9 cellular contexts compared by ENCODE assay signal in the genomic region with DNA sequence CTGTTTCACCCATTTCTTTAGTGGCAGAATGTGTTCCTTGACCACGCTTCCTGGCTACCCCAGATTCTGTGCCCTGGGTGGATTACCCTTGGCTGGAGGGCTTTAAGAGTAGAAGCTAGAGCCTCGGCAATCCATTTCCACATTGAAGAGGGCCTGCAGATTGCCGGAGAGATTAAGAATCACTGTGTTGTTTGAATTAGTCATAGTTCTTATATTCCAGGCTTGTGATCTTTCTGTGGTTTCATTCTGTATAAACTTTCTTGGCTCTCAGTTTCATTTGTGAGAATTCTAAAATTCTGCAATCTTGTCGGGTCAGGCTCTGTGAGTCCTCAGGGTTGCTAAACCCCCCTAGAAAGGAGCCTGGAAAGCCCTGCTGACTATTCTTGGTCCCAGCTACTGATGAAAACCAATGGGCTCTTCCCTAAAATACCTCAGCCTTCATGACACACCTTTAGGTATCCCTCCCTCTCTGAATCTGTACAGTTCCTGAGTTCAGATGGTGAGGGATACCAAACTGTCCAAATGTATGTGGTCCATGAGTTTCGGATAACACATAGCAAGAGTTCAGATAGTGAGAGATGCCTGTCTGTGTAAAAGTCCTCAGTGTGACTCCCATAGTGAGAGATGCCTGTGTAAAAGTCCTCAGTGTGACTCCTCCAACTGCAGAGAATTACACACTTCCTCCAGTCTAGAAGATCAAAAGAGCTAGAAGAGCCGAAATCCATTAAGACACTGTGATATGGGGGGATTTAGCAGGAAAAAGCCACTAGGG. TPM values are rescaled to one million over a fixed set of nuclear protein-coding genes. Genes with fewer than 3 reads are reported as not detected.
A peak's percentile ranks its signal among the peaks of the same experiment; 100 is the strongest.
DNase-seq lines count a peak whose midpoint lies in the region; ATAC-seq and TF ChIP-seq lines count a peak whose summit lies in the region.
"Had no signal": no experiment of that assay in that cellular context is flagged by ENCODE, and none has a peak within 500 bp of the region (broad histone marks: within the 10 kb centered on the region; RNA-seq: fewer than 3 reads in every experiment).

No MANE protein-coding gene starts in this region.

- H4K8ac ChIP-seq in IMR-90 (ENCODE audit: low read depth in 2 of 2, low read length in 2 of 2), result peak overlapping the region; percentile 6 to 87; a peak in 3 of 4 replicates

- peak overlapping the region; percentile 21 to 98 (median 72) for H3K27ac Mint-ChIP-seq in naive thymus-derived CD8-positive, alpha-beta T cell

- peak overlapping the region; percentile 98 for H3K18ac ChIP-seq in IMR-90 (ENCODE audit: low read depth, low read length)

- peak overlapping the region; percentile 93 for H4K91ac ChIP-seq in IMR-90 (ENCODE audit: insufficient read depth, low read depth, low read length)

- peak; percentile 90 for DNase-seq in IMR-90
- DNase-seq in astrocyte of the spinal cord (ENCODE audit: low read depth, low spot score), result peak; percentile 82
- no peak for DNase-seq in naive thymus-derived CD8-positive, alpha-beta T cell
- no peak for DNase-seq in NCI-H226
- DNase-seq in NCI-H128 (lab: John Stamatoyannopoulos, UW; ENCODE audit: unreplicated experiment), result no peak
- no peak for DNase-seq in superior temporal gyrus (ENCODE audit: extremely low spot score)
- DNase-seq: gastrocnemius medialis had no signal

- H4K5ac ChIP-seq in IMR-90 (ENCODE audit: low read depth, low read length), result peak overlapping the region; percentile 96

- CTCF ChIA-PET in IMR-90 (lab: Yijun Ruan, JAX), result no interaction called here

- H3K4me1 ChIP-seq in BLaER1 (peaks cover 35% of the 10 kb centered on the region), IMR-90 (ENCODE audit: control insufficient read depth, insufficient read depth, low read length) (peaks cover 17% of the 10 kb centered on the region)
- H3K4me1 ChIP-seq: gastrocnemius medialis had no signal

- peak overlapping the region; percentile 92 for H2BK15ac ChIP-seq in IMR-90 (ENCODE audit: low read depth, low read length)

- peak; percentile 57 for ATAC-seq in IMR-90 (ENCODE audit: low read depth)
- no peak for ATAC-seq in naive thymus-derived CD8-positive, alpha-beta T cell
- ATAC-seq in GM19035 (IDR thresholded peaks at IDR 0.05; ENCODE audit: unreplicated experiment), result no peak
- ATAC-seq: gastrocnemius medialis had no signal

- peak overlapping the region; percentile 96 for H3K23ac ChIP-seq in IMR-90 (ENCODE audit: low read depth, low read length)

- H3K36me3 ChIP-seq in BLaER1, result peaks cover 64% of the 10 kb centered on the region
- H3K36me3 ChIP-seq in IMR-90 (ENCODE audit: control insufficient read depth, insufficient read depth, low read length), result no peaks in the 10 kb centered on the region; the same call in 1 of the 2 replicates
- H3K36me3 ChIP-seq: gastrocnemius medialis had no signal

- H2BK20ac ChIP-seq in IMR-90 (ENCODE audit: low read depth, low read length), result peak overlapping the region; percentile 93

- H2AK9ac ChIP-seq in IMR-90 (replicated peaks; ENCODE audit: low read depth, low read length, poor library complexity), result no peak overlapping the region

- no CpG with 5 or more reads among the region's 6 CpGs for WGBS in IMR-90 (ENCODE audit: extremely low coverage in 2 of 2, insufficient read length in 1 of 2), 2 experiments

- peaks cover 25 to 60% (median 59%) of the 10 kb centered on the region in 4 donors for H3K4me1 Mint-ChIP-seq in naive thymus-derived CD8-positive, alpha-beta T cell

- no peak overlapping the region for H3K4me3 ChIP-seq in BLaER1
- peak overlapping the region; percentile 28; the same call in 1 of the 2 replicates for H3K4me3 ChIP-seq in IMR-90 (ENCODE audit: insufficient read depth, low read depth, low read length)
- H3K4me3 ChIP-seq in astrocyte of the spinal cord (ENCODE audit: low read depth, low read length), result no peak overlapping the region
- H3K4me3 ChIP-seq: gastrocnemius medialis had no signal

- H3K9ac ChIP-seq in BLaER1 (no peak overlapping the region), IMR-90 (ENCODE audit: low read depth, low read length) (peak overlapping the region; percentile 41)

- peak overlapping the region; percentile 9 for H2AFZ ChIP-seq in IMR-90 (replicated peaks; ENCODE audit: low read length, poor library complexity)

- peak overlapping the region; percentile 65 for H2AK5ac ChIP-seq in IMR-90 (ENCODE audit: low read depth, low read length)

- H3K9me1 ChIP-seq in IMR-90 (ENCODE audit: insufficient read depth, low read length), result peaks cover 24% of the 10 kb centered on the region

- peaks cover 4 to 35% (median 7%) of the 10 kb centered on the region in 3 donors for H3K36me3 Mint-ChIP-seq in naive thymus-derived CD8-positive, alpha-beta T cell

- peak overlapping the region in 2 of 10 donors; percentile 11 to 18 for H3K4me3 Mint-ChIP-seq in naive thymus-derived CD8-positive, alpha-beta T cell

- peak overlapping the region; percentile 98 for H2BK5ac ChIP-seq in IMR-90 (ENCODE audit: low read depth, low read length, poor library complexity, severe bottlenecking)

- peaks cover 11 to 38% of the 10 kb centered on the region in 2 experiments; a peak in 3 of 4 replicates for H3K79me1 ChIP-seq in IMR-90 (ENCODE audit: low read depth in 1 of 2, low read length in 2 of 2)

- TF ChIP-seq CTCF in IMR-90 (conservative IDR thresholded peaks at IDR 0.05; ENCODE audit: low read depth, low read length) (no peak), astrocyte of the spinal cord (IDR thresholded peaks at IDR 0.05; ENCODE audit: low read depth, low read length) (no peak)

- no TSS peak for BruUV-seq in IMR-90 (replicated peaks; lab: Mats Ljungman, UMichigan)

- H3K9me3 ChIP-seq in BLaER1, result peaks cover 5% of the 10 kb centered on the region
- no peaks in the 10 kb centered on the region for H3K9me3 ChIP-seq in IMR-90 (ENCODE audit: control insufficient read depth, insufficient read depth, low read length)
- H3K9me3 ChIP-seq: gastrocnemius medialis had no signal

- H2BK120ac ChIP-seq in IMR-90 (ENCODE audit: low read depth, low read length), result peak overlapping the region; percentile 95

- no peak for TF ChIP-seq RAD21 in IMR-90 (IDR thresholded peaks at IDR 0.05; ENCODE audit: low read length)

- H3K27ac ChIP-seq in BLaER1, result peak overlapping the region; percentile 22; the same call in 1 of the 2 replicates
- H3K27ac ChIP-seq in IMR-90 (ENCODE audit: insufficient read depth, low read length), result peak overlapping the region; percentile 78
- H3K27ac ChIP-seq: gastrocnemius medialis had no signal

- H3K27me3 Mint-ChIP-seq in naive thymus-derived CD8-positive, alpha-beta T cell, result no peaks in the 10 kb centered on the region

- no peaks in the 10 kb centered on the region for H3K9me3 Mint-ChIP-seq in naive thymus-derived CD8-positive, alpha-beta T cell

- no peak for TF ChIP-seq POLR2A in IMR-90 (IDR thresholded peaks at IDR 0.05; ENCODE audit: low read depth, low read length)

- no peak overlapping the region for H3K4me2 ChIP-seq in BLaER1
- peak overlapping the region; percentile 95 for H3K4me2 ChIP-seq in IMR-90 (ENCODE audit: low read depth, low read length)

- POLR2A ChIA-PET in IMR-90 (lab: Charles Lee; ENCODE audit: unreplicated experiment), result no interaction called here
- POLR2A ChIA-PET in naive thymus-derived CD8-positive, alpha-beta T cell (lab: Charles Lee), result interaction anchor here (0.6 to 2.3 kb wide), 2 partner anchors 56 to 63 kb away, joined by 3 to 6 read pairs; partner anchors contain the start of genes CAB39L and SETDB2

- dilution Hi-C loops in IMR-90 (cut with HindIII; ENCODE audit: low sequenced_read_pairs, unreplicated experiment), result no loop called here

- H3K27me3 ChIP-seq in BLaER1 (no peaks in the 10 kb centered on the region), IMR-90 (ENCODE audit: control insufficient read depth, insufficient read depth, low read length) (no peaks in the 10 kb centered on the region)
- H3K27me3 ChIP-seq: gastrocnemius medialis had no signal

- in situ Hi-C loops in IMR-90 (cut with MboI; ENCODE audit: low sequenced_read_pairs) (no loop called here), astrocyte of the spinal cord (cut with HindIII; ENCODE audit: low sequenced_read_pairs) (no loop called here)

- H3K14ac ChIP-seq in IMR-90 (replicated peaks; ENCODE audit: low read depth, low read length), result peak overlapping the region; percentile 94

- intact Hi-C loops in IMR-90 (cut with micrococcal nuclease), result loop anchor here (2.0 kb wide), 1 partner anchor 55 kb away; the partner anchor contains the start of genes CAB39L and SETDB2

- H4K20me1 ChIP-seq in BLaER1 (no peaks in the 10 kb centered on the region), IMR-90 (ENCODE audit: insufficient read depth, low read length) (no peaks in the 10 kb centered on the region)

- H3K4ac ChIP-seq in IMR-90 (ENCODE audit: low read depth, low read length), result peak overlapping the region; percentile 93

- H3K56ac ChIP-seq in IMR-90 (ENCODE audit: extremely low read depth, insufficient read depth, low read length), result peak overlapping the region; percentile 77

TF ChIP-seq in IMR-90, 13 proteins besides CTCF, POLR2A, EP300 and RAD21 (continues in another document):
- TF ChIP-seq, protein P1, sequence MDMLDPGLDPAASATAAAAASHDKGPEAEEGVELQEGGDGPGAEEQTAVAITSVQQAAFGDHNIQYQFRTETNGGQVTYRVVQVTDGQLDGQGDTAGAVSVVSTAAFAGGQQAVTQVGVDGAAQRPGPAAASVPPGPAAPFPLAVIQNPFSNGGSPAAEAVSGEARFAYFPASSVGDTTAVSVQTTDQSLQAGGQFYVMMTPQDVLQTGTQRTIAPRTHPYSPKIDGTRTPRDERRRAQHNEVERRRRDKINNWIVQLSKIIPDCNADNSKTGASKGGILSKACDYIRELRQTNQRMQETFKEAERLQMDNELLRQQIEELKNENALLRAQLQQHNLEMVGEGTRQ (IDR thresholded peaks at IDR 0.05; ENCODE audit: low read depth, low read length), result no peak

RNA-seq across cellular contexts. Expression of gene PHF11, which starts 4.3 kb away (rescaled TPM):
- total RNA-seq in IMR-90 (2012; rRNA removed), result 3.9 and 6.7 TPM in 2 replicates
- polyA plus RNA-seq in IMR-90 (2012; rRNA removed), result 12.2 and 15.4 TPM in 2 replicates
- polyA plus RNA-seq in IMR-90 (2012; cell fraction: cytosol; rRNA removed), result 4.0 TPM in 2 replicates
- polyA plus RNA-seq in IMR-90 (2012; cell fraction: nucleus; rRNA removed; ENCODE audit: low replicate concordance), result 9.2 and 65.7 TPM in 2 replicates
- total RNA-seq in naive thymus-derived CD8-positive, alpha-beta T cell, result 100 to 1,000 TPM; 121 to 132 TPM
- 10 to 100 TPM; 75.9 to 88.3 (median 80.4) TPM for polyA plus RNA-seq in naive thymus-derived CD8-positive, alpha-beta T cell

RNA-seq across cellular contexts. Expression of gene SETDB2, which starts 56.0 kb away (rescaled TPM):
- 5.7 and 8.6 TPM in 2 replicates for total RNA-seq in IMR-90 (2012; rRNA removed)
- 2.9 and 4.3 TPM in 2 replicates for polyA plus RNA-seq in IMR-90 (2012; rRNA removed)
- 0.33 and 0.35 TPM in 2 replicates for polyA plus RNA-seq in IMR-90 (2012; cell fraction: cytosol; rRNA removed)
- 1.1 and 6.2 TPM in 2 replicates for polyA plus RNA-seq in IMR-90 (2012; cell fraction: nucleus; rRNA removed; ENCODE audit: low replicate concordance)
- total RNA-seq in naive thymus-derived CD8-positive, alpha-beta T cell, result 10 to 100 TPM; 30.5 to 31.6 TPM
- polyA plus RNA-seq in naive thymus-derived CD8-positive, alpha-beta T cell, result 10 to 100 TPM; 13.3 to 14.7 (median 13.7) TPM

RNA-seq across cellular contexts. Expression of gene CAB39L, which starts 56.2 kb away (rescaled TPM):
- 16.7 and 21.9 TPM in 2 replicates for total RNA-seq in IMR-90 (2012; rRNA removed)
- 6.6 and 8.5 TPM in 2 replicates for polyA plus RNA-seq in IMR-90 (2012; rRNA removed)
- polyA plus RNA-seq in IMR-90 (2012; cell fraction: cytosol; rRNA removed), result 2.4 and 3.2 TPM in 2 replicates
- polyA plus RNA-seq in IMR-90 (2012; cell fraction: nucleus; rRNA removed; ENCODE audit: low replicate concordance), result 2.4 and 6.0 TPM in 2 replicates
- 1 to 10 TPM; 5.3 to 9.2 TPM for total RNA-seq in naive thymus-derived CD8-positive, alpha-beta T cell
- polyA plus RNA-seq in naive thymus-derived CD8-positive, alpha-beta T cell, result 1 to 10 TPM; 4.3 to 5.2 (median 4.3) TPM

Comparison
In these comparisons a context has a peak if more than half of its experiments do, and no peak if none do; other contexts are left out.
1. DNase-seq: peak in IMR-90 (single experiment) and astrocyte of the spinal cord (single experiment); none in naive thymus-derived CD8-positive, alpha-beta T cell (0 of 10), NCI-H226 (single experiment), NCI-H128 (single experiment) and superior temporal gyrus (single experiment).
2. RNA of gene PHF11, which starts 4.3 kb away (total RNA-seq): 121 to 132 TPM in naive thymus-derived CD8-positive, alpha-beta T cell; 3.9 to 6.7 TPM in IMR-90; every median in the first group is over 10 times any median in the second.